In the genomic region with DNA sequence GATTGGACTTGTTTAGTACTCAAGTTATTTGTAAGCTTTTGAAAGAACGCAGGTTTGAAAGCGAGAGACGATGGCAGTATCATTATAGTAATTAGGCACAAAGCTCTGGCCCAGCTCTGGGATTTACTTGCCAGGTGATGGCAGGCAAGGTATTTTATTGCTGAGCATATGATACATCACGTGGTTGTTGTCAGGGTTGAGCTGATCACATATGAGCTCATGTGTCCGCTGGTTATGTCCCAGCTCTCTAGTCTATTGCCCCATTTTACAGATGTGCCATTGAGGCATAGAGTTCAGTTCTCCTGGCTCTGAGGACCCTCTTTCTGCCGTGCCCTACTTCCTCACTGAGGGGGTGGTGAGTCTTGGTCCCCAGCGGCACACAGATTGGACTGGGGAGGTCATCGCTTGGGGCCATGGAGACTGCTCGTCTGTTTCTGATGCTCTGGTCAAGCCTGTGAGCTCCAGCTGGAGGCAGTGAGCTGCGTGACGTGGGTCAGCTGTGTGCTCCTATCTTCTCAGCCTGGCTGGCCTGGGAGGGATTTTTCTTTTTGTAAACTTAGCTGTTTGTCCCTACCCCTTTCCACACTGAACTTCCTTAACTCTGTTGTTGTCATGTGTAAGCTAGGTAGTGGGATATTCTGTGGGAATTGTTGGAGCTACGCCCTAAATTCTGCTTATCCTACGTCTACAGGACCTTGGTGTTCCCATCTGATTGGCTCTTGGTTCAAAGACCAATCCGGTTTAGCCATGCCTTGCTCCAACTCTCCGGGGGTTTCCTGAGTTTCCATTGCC, we compare ENCODE assay signal across 1 cellular context.
TF ChIP-seq lines count a peak whose summit lies in the region.

No MANE protein-coding gene starts in this region.

TF ChIP-seq in liver, 16 proteins besides CTCF, POLR2A, EP300 and RAD21 (continued from another document):
- TF ChIP-seq JUND (IDR thresholded peaks at IDR 0.05), result no peak
- TF ChIP-seq SP1 (IDR thresholded peaks at IDR 0.05), result no peak
- TF ChIP-seq, protein P1, sequence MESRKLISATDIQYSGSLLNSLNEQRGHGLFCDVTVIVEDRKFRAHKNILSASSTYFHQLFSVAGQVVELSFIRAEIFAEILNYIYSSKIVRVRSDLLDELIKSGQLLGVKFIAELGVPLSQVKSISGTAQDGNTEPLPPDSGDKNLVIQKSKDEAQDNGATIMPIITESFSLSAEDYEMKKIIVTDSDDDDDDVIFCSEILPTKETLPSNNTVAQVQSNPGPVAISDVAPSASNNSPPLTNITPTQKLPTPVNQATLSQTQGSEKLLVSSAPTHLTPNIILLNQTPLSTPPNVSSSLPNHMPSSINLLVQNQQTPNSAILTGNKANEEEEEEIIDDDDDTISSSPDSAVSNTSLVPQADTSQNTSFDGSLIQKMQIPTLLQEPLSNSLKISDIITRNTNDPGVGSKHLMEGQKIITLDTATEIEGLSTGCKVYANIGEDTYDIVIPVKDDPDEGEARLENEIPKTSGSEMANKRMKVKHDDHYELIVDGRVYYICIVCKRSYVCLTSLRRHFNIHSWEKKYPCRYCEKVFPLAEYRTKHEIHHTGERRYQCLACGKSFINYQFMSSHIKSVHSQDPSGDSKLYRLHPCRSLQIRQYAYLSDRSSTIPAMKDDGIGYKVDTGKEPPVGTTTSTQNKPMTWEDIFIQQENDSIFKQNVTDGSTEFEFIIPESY (IDR thresholded peaks at IDR 0.05), result no peak
- TF ChIP-seq GABPA (IDR thresholded peaks at IDR 0.05 in 1 of 2, conservative IDR thresholded peaks at IDR 0.05 in 1 of 2), result no peak
- TF ChIP-seq FOXA2 (IDR thresholded peaks at IDR 0.05), result no peak
- TF ChIP-seq EGR1 (IDR thresholded peaks at IDR 0.05; ENCODE audit: low read depth in 2 of 2), result no peak
- no peak for TF ChIP-seq NR2F2 (IDR thresholded peaks at IDR 0.05)
- TF ChIP-seq RXRA (IDR thresholded peaks at IDR 0.05), result no peak
- TF ChIP-seq, protein P2, sequence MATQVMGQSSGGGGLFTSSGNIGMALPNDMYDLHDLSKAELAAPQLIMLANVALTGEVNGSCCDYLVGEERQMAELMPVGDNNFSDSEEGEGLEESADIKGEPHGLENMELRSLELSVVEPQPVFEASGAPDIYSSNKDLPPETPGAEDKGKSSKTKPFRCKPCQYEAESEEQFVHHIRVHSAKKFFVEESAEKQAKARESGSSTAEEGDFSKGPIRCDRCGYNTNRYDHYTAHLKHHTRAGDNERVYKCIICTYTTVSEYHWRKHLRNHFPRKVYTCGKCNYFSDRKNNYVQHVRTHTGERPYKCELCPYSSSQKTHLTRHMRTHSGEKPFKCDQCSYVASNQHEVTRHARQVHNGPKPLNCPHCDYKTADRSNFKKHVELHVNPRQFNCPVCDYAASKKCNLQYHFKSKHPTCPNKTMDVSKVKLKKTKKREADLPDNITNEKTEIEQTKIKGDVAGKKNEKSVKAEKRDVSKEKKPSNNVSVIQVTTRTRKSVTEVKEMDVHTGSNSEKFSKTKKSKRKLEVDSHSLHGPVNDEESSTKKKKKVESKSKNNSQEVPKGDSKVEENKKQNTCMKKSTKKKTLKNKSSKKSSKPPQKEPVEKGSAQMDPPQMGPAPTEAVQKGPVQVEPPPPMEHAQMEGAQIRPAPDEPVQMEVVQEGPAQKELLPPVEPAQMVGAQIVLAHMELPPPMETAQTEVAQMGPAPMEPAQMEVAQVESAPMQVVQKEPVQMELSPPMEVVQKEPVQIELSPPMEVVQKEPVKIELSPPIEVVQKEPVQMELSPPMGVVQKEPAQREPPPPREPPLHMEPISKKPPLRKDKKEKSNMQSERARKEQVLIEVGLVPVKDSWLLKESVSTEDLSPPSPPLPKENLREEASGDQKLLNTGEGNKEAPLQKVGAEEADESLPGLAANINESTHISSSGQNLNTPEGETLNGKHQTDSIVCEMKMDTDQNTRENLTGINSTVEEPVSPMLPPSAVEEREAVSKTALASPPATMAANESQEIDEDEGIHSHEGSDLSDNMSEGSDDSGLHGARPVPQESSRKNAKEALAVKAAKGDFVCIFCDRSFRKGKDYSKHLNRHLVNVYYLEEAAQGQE (IDR thresholded peaks at IDR 0.05), result no peak
